8 cellular contexts compared by ENCODE assay signal in the genomic region with DNA sequence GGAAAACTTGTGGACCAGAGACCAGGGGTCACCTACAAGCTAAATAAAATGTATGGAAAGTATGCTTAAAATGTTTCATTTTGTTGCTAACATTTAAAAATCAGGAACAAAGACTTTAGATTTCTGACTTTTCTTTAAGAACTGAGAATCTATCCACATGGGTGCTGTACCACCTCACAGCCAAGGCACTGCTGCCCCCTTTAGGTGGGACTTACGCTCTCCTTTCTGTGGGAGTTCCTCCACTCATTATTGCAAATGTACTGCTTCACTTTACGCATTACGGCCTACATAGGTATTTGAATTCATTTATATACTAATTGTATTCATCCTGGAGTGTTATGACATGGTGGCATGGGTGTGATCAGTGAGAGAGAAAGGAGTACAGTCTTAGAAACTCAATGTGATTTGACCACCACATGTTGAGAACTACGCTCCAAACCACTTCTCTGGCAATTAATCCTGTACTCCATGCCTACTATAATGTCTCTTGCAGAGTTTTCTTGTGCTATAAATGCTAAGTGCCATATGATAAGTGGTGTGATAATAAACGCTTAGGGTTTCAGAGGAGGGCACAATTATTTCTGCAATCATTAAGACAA. TPM values are rescaled to one million over a fixed set of nuclear protein-coding genes. Genes with fewer than 3 reads are reported as not detected.
A peak's percentile ranks its signal among the peaks of the same experiment; 100 is the strongest.
DNase-seq lines count a peak whose midpoint lies in the region; ATAC-seq and TF ChIP-seq lines count a peak whose summit lies in the region.

No MANE protein-coding gene starts in this region.

- DNase-seq in GM03348 (ENCODE audit: low spot score) (peak; percentile 30), HCEC 1CT (peak; percentile 31), NCI-H69 (lab: John Stamatoyannopoulos, UW) (peak; percentile 68), left ventricle myocardium inferior (no peak)
- peak; percentile 29 for DNase-seq in activated T-cell treated with anti-CD3 and anti-CD28 coated beads, Interleukin-2, amount 50 U/mL, for 4 hours
- peak; percentile 31 for DNase-seq in stimulated activated CD4-positive, alpha-beta T cell treated with anti-CD3 and anti-CD28 coated beads, Interleukin-12 subunit alpha, Interleukin-12 subunit beta, amount 100 ng/mL, for 4 hours

- intact Hi-C loops in left ventricle myocardium inferior (cut with micrococcal nuclease), result loop anchor here (10.0 kb wide), 2 partner anchors 101 to 351 kb away; no protein-coding TSS in a partner anchor

- no peak overlapping the region for H3K27ac ChIP-seq in left ventricle myocardium inferior (replicated peaks)

- ATAC-seq in activated T-cell treated with anti-CD3 and anti-CD28 coated beads, Interleukin-2, amount 50 U/mL, for 4 hours, result peak in 1 of 2 donors; percentile 67
- ATAC-seq in HG03571 (IDR thresholded peaks at IDR 0.05; ENCODE audit: unreplicated experiment) (no peak), HG02938 (IDR thresholded peaks at IDR 0.05; ENCODE audit: unreplicated experiment) (no peak)

- H3K27me3 ChIP-seq in left ventricle myocardium inferior (ENCODE audit: low read depth), result no peaks in the 10 kb centered on the region

- no peaks in the 10 kb centered on the region for H3K9me3 ChIP-seq in left ventricle myocardium inferior (replicated peaks)

- no peak overlapping the region for H3K4me3 Mint-ChIP-seq in activated T-cell treated with anti-CD3 and anti-CD28 coated beads, Interleukin-2, amount 50 U/mL, for 4 hours

- no peaks in the 10 kb centered on the region for H3K36me3 ChIP-seq in left ventricle myocardium inferior

- H3K4me3 ChIP-seq in left ventricle myocardium inferior, result no peak overlapping the region

- peak; percentile 67 for TF ChIP-seq CTCF in left ventricle myocardium inferior (IDR thresholded peaks at IDR 0.05; ENCODE audit: borderline replicate concordance)

- no peaks in the 10 kb centered on the region for H3K36me3 Mint-ChIP-seq in activated T-cell treated with anti-CD3 and anti-CD28 coated beads, Interleukin-2, amount 50 U/mL, for 4 hours (ENCODE audit: insufficient read depth)

- no peaks in the 10 kb centered on the region for H3K4me1 Mint-ChIP-seq in activated T-cell treated with anti-CD3 and anti-CD28 coated beads, Interleukin-2, amount 50 U/mL, for 4 hours (ENCODE audit: low read depth)

- H3K9me3 Mint-ChIP-seq in activated T-cell treated with anti-CD3 and anti-CD28 coated beads, Interleukin-2, amount 50 U/mL, for 4 hours, result no peaks in the 10 kb centered on the region

- H3K27me3 Mint-ChIP-seq in activated T-cell treated with anti-CD3 and anti-CD28 coated beads, Interleukin-2, amount 50 U/mL, for 4 hours (ENCODE audit: low read depth), result peaks cover 10% of the 10 kb centered on the region

- H3K4me1 ChIP-seq in left ventricle myocardium inferior, result peaks cover 6% of the 10 kb centered on the region

RNA-seq across cellular contexts. Expression of gene CETN3, which starts 24.7 kb away (rescaled TPM):
- total RNA-seq in activated T-cell treated with anti-CD3 and anti-CD28 coated beads, Interleukin-2, amount 50 U/mL, for 4 hours, result 10 to 100 TPM; 28.4 to 33.6 (median 32.4) TPM
- 27.8 TPM for total RNA-seq in left ventricle myocardium inferior

RNA-seq across cellular contexts. Expression of gene MBLAC2, which starts 40.4 kb away (rescaled TPM):
- 1 to 10 TPM; 3.4 to 4.6 (median 3.7) TPM for total RNA-seq in activated T-cell treated with anti-CD3 and anti-CD28 coated beads, Interleukin-2, amount 50 U/mL, for 4 hours
- 3.6 TPM for total RNA-seq in left ventricle myocardium inferior

RNA-seq across cellular contexts. Expression of gene POLR3G, which starts 40.4 kb away (rescaled TPM):
- 10 to 100 TPM; 17.9 to 22.5 (median 22.3) TPM for total RNA-seq in activated T-cell treated with anti-CD3 and anti-CD28 coated beads, Interleukin-2, amount 50 U/mL, for 4 hours
- total RNA-seq in left ventricle myocardium inferior, result 0.88 TPM

Comparison
In these comparisons a context has a peak if more than half of its experiments do, and no peak if none do; other contexts are left out.
1. RNA of gene POLR3G, which starts 40.4 kb away (total RNA-seq): 17.9 to 22.5 TPM in activated T-cell treated with anti-CD3 and anti-CD28 coated beads, Interleukin-2, amount 50 U/mL, for 4 hours; 0.88 TPM in left ventricle myocardium inferior (single experiment); every median in the first group is over 10 times any median in the second.